ENCODE assay signal across 8 cellular contexts in the genomic region with DNA sequence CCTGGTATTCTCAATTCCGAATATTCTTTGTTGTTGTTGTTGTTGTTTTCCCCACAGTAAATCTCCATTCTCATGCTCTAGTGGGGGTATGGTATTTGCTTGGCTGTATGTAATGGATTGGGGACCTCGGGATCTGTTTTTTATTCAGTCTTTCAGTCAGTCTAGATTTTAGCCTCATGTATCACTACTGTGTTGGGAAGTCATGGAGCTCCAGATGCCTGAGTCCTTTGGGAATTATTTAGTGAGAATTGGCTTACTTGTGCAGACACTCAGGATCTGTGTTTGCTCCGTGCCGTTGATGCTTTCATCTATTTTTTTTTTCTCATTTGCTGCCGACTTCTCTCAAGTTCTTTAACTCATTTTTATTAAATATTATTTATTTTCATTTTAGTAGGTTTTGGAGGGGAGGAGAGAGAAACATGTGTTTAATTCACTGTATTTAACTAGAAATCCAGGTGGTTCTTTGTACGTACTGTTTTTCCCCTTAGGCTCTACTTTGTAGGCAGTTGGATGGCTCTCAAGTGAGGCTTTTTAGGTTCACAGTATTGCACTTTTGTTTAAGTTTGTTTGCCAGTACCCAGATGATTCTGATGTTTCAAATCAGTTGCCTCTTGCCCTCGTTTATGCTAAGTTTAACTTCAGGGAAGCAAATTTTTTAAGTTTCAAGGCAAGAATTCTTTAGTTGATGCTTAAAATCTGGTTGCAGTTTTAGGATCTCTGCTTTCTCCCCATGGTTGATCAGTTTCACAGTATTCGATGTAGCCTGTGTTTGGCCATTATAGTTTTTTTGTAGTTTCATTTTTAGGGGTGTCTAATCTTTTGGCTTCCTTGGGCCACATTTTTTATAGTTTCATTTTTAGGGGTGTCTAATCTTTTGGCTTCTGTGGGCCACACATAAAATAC. TPM values are rescaled to one million over a fixed set of nuclear protein-coding genes. Genes with fewer than 3 reads are reported as not detected.
DNase-seq lines count a peak whose midpoint lies in the region; ATAC-seq and TF ChIP-seq lines count a peak whose summit lies in the region.

No MANE protein-coding gene starts in this region.

- peak overlapping the region; percentile 79 for H3K27ac Mint-ChIP-seq in MCF 10A (ENCODE audit: low read depth, unreplicated experiment)
- H3K27ac Mint-ChIP-seq in naive thymus-derived CD4-positive, alpha-beta T cell = peak overlapping the region; percentile 88 to 97 (median 93)

- peak overlapping the region; percentile 18 to 61 (median 34); a peak in 15 of 20 replicates for H3K4me3 ChIP-seq in BLaER1 treated with 17β-estradiol and CSF1 and Interleukin-3, amounts not matched to agents 10 nM and 100 nM
- peak overlapping the region; percentile 52 for H3K4me3 ChIP-seq in KMS-11 (IDR thresholded peaks at IDR 0.05; ENCODE audit: insufficient read depth, low read depth, low read length)
- peak overlapping the region; percentile 44 for H3K4me3 ChIP-seq in naive thymus-derived CD4-positive, alpha-beta T cell (ENCODE audit: low read length)

- H3K4me1 ChIP-seq in BLaER1 treated with 17β-estradiol and CSF1 and Interleukin-3, amounts not matched to agents 10 nM and 100 nM = peaks cover 20 to 70% (median 27%) of the 10 kb centered on the region in 10 experiments
- peaks cover 81% of the 10 kb centered on the region for H3K4me1 ChIP-seq in KMS-11 (ENCODE audit: low read depth, poor library complexity, severe bottlenecking)
- peaks cover 26 to 30% of the 10 kb centered on the region in 2 donors for H3K4me1 ChIP-seq in naive thymus-derived CD4-positive, alpha-beta T cell (ENCODE audit: control insufficient read depth in 2 of 2, insufficient read depth in 2 of 2, low read length in 2 of 2)

- peak; percentile 25 for DNase-seq in MCF 10A (ENCODE audit: unreplicated experiment)
- peak in 3 of 9 donors; percentile 1 to 9 (median 3) for DNase-seq in naive thymus-derived CD4-positive, alpha-beta T cell
- no peak for DNase-seq in AG08396 (ENCODE audit: low spot score)
- no peak for DNase-seq in NCI-H2029 (lab: John Stamatoyannopoulos, UW)

- peaks cover 12 to 27% (median 18%) of the 10 kb centered on the region in 11 experiments; a peak in 20 of 22 replicates for H3K36me3 ChIP-seq in BLaER1 treated with 17β-estradiol and CSF1 and Interleukin-3, amounts not matched to agents 10 nM and 100 nM
- H3K36me3 ChIP-seq in KMS-11 (ENCODE audit: insufficient read depth) = no peaks in the 10 kb centered on the region
- no peaks in the 10 kb centered on the region for H3K36me3 ChIP-seq in naive thymus-derived CD4-positive, alpha-beta T cell (ENCODE audit: control insufficient read depth in 2 of 3, insufficient read depth in 3 of 3, low read length in 3 of 3)

- peak overlapping the region; percentile 54 to 95 (median 81) for H3K4me2 ChIP-seq in BLaER1 treated with 17β-estradiol and CSF1 and Interleukin-3, amounts not matched to agents 10 nM and 100 nM
- peak overlapping the region; percentile 87 for H3K4me2 ChIP-seq in KMS-11

- peaks cover 5% of the 10 kb centered on the region for H3K36me3 Mint-ChIP-seq in MCF 10A (ENCODE audit: insufficient read depth, unreplicated experiment)
- H3K36me3 Mint-ChIP-seq in naive thymus-derived CD4-positive, alpha-beta T cell = peaks cover 6 to 14% (median 10%) of the 10 kb centered on the region in 5 donors

- TF ChIP-seq CTCF in KMS-11 (conservative IDR thresholded peaks at IDR 0.05; ENCODE audit: low read depth, low read length) (no peak), MCF 10A (IDR thresholded peaks at IDR 0.05; ENCODE audit: unreplicated experiment) (no peak)

- peak overlapping the region; percentile 20 for H2AFZ ChIP-seq in KMS-11 (ENCODE audit: low read depth)

- peak; percentile 25 for ATAC-seq in naive thymus-derived CD4-positive, alpha-beta T cell
- ATAC-seq in HG03520 (IDR thresholded peaks at IDR 0.05; ENCODE audit: unreplicated experiment) (no peak), GM21528 (IDR thresholded peaks at IDR 0.05; ENCODE audit: low FRiP score, unreplicated experiment) (no peak)

- H3K9ac ChIP-seq in BLaER1 treated with 17β-estradiol and CSF1 and Interleukin-3, amounts not matched to agents 10 nM and 100 nM = peak overlapping the region; percentile 54 to 79 (median 67)
- peak overlapping the region; percentile 83 for H3K9ac ChIP-seq in KMS-11

- H3K27me3 ChIP-seq in BLaER1 treated with 17β-estradiol and CSF1 and Interleukin-3, amounts not matched to agents 10 nM and 100 nM = no peaks in the 10 kb centered on the region
- no peaks in the 10 kb centered on the region for H3K27me3 ChIP-seq in KMS-11 (ENCODE audit: insufficient read depth, low read depth)
- H3K27me3 ChIP-seq in naive thymus-derived CD4-positive, alpha-beta T cell (ENCODE audit: control insufficient read depth in 2 of 2, insufficient read depth in 2 of 2, low read length in 2 of 2) = no peaks in the 10 kb centered on the region

- intact Hi-C loops in MCF 10A (cut with micrococcal nuclease) = no loop called here
- intact Hi-C loops in naive thymus-derived CD4-positive, alpha-beta T cell (cut with micrococcal nuclease) = loop anchor here in 1 of 2 donors (1.0 kb wide), 1 partner anchor 14 kb away; no protein-coding TSS in a partner anchor

- peaks cover 47% of the 10 kb centered on the region for H3K4me1 Mint-ChIP-seq in MCF 10A (ENCODE audit: insufficient read depth, unreplicated experiment)
- H3K4me1 Mint-ChIP-seq in naive thymus-derived CD4-positive, alpha-beta T cell = peaks cover 49 to 81% (median 75%) of the 10 kb centered on the region in 7 donors

- H3K79me2 ChIP-seq in KMS-11 (ENCODE audit: insufficient read depth, low read depth) = peaks cover 99% of the 10 kb centered on the region

- H3K4me3 Mint-ChIP-seq in MCF 10A (ENCODE audit: unreplicated experiment) = peak overlapping the region; percentile 59
- H3K4me3 Mint-ChIP-seq in naive thymus-derived CD4-positive, alpha-beta T cell = peak overlapping the region; percentile 72 to 92 (median 86)

- H3K27me3 Mint-ChIP-seq in MCF 10A (ENCODE audit: insufficient read depth, unreplicated experiment) = no peaks in the 10 kb centered on the region
- no peaks in the 10 kb centered on the region for H3K27me3 Mint-ChIP-seq in naive thymus-derived CD4-positive, alpha-beta T cell

- POLR2A ChIA-PET in MCF 10A (lab: Yijun Ruan, JAX) = interaction anchor here (0.7 to 4.7 kb wide), 15 partner anchors 9 to 148 kb away, joined by 3 to 75 read pairs (median 27); no protein-coding TSS in a partner anchor
- POLR2A ChIA-PET in naive thymus-derived CD4-positive, alpha-beta T cell (lab: Charles Lee) = interaction anchor here (0.7 to 1.8 kb wide), 7 partner anchors 9 to 36 kb away, joined by 4 to 35 read pairs (median 7); partner anchors contain the start of gene ZNRF2

- CTCF ChIA-PET in MCF 10A (lab: Yijun Ruan, JAX) = interaction anchor here (0.6 to 1.3 kb wide), 3 partner anchors 16 to 166 kb away, joined by 4 to 5 read pairs (median 5); no protein-coding TSS in a partner anchor
- CTCF ChIA-PET in naive thymus-derived CD4-positive, alpha-beta T cell (lab: Charles Lee) = interaction anchor here (0.6 kb wide), 1 partner anchor 21 kb away, joined by 3 read pairs; no protein-coding TSS in a partner anchor

- H4K20me1 ChIP-seq in BLaER1 treated with 17β-estradiol and CSF1 and Interleukin-3, amounts not matched to agents 10 nM and 100 nM = peaks cover 0 to 100% (median 8%) of the 10 kb centered on the region in 11 experiments; a peak in 10 of 22 replicates
- no peaks in the 10 kb centered on the region for H4K20me1 ChIP-seq in KMS-11 (ENCODE audit: insufficient read depth)

- H3K9me3 ChIP-seq in BLaER1 treated with 17β-estradiol and CSF1 and Interleukin-3, amounts not matched to agents 10 nM and 100 nM (replicated peaks in 1 of 11) = peaks cover 0 to 10% (median 3%) of the 10 kb centered on the region in 11 experiments; a peak in 8 of 22 replicates
- no peaks in the 10 kb centered on the region for H3K9me3 ChIP-seq in naive thymus-derived CD4-positive, alpha-beta T cell (ENCODE audit: control insufficient read depth in 2 of 3, low read length in 3 of 3)

- no peaks in the 10 kb centered on the region for H3K9me3 Mint-ChIP-seq in MCF 10A (ENCODE audit: unreplicated experiment)
- H3K9me3 Mint-ChIP-seq in naive thymus-derived CD4-positive, alpha-beta T cell = peaks cover 0 to 3% (median 0%) of the 10 kb centered on the region in 11 donors

- no TSS peak for BruUV-seq in MCF 10A (replicated peaks; lab: Mats Ljungman, UMichigan)

- H3K27ac ChIP-seq in BLaER1 treated with 17β-estradiol and CSF1 and Interleukin-3, amounts not matched to agents 10 nM and 100 nM = peak overlapping the region; percentile 42 to 85 (median 70); a peak in 21 of 22 replicates
- peak overlapping the region; percentile 89 for H3K27ac ChIP-seq in KMS-11
- peak overlapping the region; percentile 75 for H3K27ac ChIP-seq in naive thymus-derived CD4-positive, alpha-beta T cell (ENCODE audit: low read depth, low read length)

RNA-seq across cellular contexts. Expression of gene ZNRF2, which starts 36.9 kb away (rescaled TPM):
- 9.8 and 10.2 TPM in 2 replicates for total RNA-seq in MCF 10A (2022)
- 10 to 100 TPM; 13.7 to 28.0 (median 24.4) TPM for total RNA-seq in naive thymus-derived CD4-positive, alpha-beta T cell
- polyA plus RNA-seq in naive thymus-derived CD4-positive, alpha-beta T cell = under 1 TPM; 0.69 to 0.98 TPM
